Comparison of ENCODE assay signal across 1 cellular context in the genomic region with DNA sequence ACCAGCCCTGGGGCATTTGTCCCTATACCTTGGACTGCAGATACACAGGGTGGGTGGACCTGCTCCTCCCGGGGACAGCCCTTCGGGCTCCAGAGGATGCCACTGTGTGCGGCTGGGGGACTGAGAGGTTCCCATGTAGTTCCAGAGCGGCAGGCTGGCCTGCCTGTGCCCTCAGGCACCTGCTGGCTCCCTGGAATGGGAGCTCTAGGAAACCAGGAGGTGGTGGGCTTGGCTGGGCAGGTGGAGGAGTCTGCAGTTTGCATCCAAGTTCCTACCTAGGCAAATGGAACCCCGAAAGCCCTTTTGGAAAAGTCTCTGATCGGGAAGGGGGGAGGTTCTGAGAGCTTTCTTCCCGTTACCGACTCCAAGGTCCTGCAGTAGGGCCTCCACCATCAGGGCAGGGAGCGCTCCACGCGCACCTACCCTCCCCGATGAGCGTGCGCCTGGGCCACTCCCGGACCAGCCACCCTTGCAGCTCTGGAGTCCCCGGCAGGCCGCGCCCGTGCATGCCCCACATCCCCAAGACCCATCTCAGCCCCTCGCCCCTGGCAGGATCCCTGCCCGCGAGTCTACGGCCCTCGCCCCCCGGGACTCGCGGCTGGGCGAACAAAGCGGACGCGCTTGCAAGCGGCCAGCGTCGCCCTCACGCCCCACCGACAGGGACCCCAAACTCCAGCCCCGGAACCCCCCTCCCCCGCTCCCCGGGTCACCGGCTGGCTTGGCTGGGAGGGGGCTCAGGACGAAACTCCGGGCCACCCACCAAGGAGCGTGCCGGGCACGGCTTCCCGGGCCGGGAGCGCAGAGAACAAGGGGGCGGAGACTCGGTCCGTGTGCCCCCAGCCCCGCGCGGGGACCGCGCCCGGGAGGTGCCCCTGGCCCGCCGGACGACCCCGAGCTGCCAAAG.
TF ChIP-seq lines count a peak whose summit lies in the region.

No MANE protein-coding gene starts in this region.

TF ChIP-seq in H1, 55 proteins besides CTCF, POLR2A, EP300 and RAD21:
- 0 out of 2 replicates have a peak, but pooled peaks have one; percentile 34 for TF ChIP-seq SUZ12 (IDR thresholded peaks at IDR 0.05; ENCODE audit: low read length)
- TF ChIP-seq KDM4A (IDR thresholded peaks at IDR 0.05; ENCODE audit: low read depth, low read length, severe bottlenecking): peak; percentile 75
- no peak for TF ChIP-seq SP4 (IDR thresholded peaks at IDR 0.05; ENCODE audit: low read length)
- TF ChIP-seq PHF8 (conservative IDR thresholded peaks at IDR 0.05; ENCODE audit: low read depth, low read length): peak; percentile 45; the same call in 1 of the 2 replicates
- TF ChIP-seq ASH2L (IDR thresholded peaks at IDR 0.05; ENCODE audit: low read length): peak; percentile 69
